8 cellular contexts compared by ENCODE assay signal in the genomic region with DNA sequence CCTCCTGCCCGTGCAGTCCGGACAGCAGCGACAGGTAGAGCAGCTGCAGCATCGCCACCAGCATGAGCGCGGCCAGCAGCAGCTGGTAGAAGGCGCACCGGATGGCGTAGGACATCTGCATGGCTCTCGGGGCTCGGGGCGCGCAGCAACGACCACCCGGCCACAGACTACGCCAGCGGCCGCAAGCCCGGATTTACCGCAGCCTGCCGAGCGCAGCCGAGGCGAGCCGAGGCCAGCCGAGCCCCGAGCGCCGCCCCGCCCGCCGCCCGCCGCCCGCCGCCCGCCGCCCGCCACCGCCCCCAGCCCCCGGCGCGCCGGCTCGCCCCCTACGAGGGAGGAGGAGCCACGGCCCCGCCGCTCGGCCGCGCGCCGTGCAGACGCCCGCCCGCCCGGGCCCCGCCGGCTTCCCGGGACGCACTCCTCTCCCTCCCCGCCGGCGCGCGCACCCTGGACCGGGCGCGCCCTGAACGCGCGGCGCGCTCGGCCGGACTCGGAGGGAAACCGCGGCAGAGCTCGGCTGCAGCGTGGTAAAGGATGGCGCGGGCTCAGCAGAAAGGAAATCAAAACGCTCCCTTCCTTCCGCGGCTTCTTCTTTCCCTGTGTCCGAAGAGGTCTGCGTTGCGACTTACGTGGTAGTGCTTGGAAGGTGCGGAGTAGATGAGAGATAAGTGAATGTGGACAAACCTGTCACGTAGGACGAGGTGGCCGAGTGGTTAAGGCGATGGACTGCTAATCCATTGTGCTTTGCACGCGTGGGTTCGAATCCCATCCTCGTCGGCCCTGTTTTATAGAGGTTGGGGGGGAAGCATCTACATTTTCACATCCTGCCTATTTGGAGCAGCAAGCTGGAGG. TPM values are rescaled to one million over a fixed set of nuclear protein-coding genes. Genes with fewer than 3 reads are reported as not detected.
DNase-seq lines count a peak whose midpoint lies in the region; ATAC-seq and TF ChIP-seq lines count a peak whose summit lies in the region.

A gene (minus strand): TSS at position 205 of the 852 bp plus-strand sequence. CDS start 84 bp downstream, at position 121.

- ATAC-seq in GM18909 (IDR thresholded peaks at IDR 0.05; ENCODE audit: poor library complexity, unreplicated experiment) (peak; percentile 49), esophagus mucosa (peak; percentile 76)

- H3K4me1 ChIP-seq in muscle layer of colon (ENCODE audit: insufficient read depth, low read length), result peaks cover 37% of the 10 kb centered on the region

- H3K36me3 ChIP-seq in muscle layer of colon (ENCODE audit: insufficient read depth, low read length), result no peaks in the 10 kb centered on the region

- peak; percentile 57; the same call in 1 of the 2 replicates for TF ChIP-seq EP300 in Ishikawa (IDR thresholded peaks at IDR 0.05; ENCODE audit: borderline replicate concordance)

- peak; percentile 75 for DNase-seq in 8988T
- DNase-seq in activated T-cell treated with anti-CD3 and anti-CD28 coated beads, Interleukin-2, amount 50 U/mL, for 48 hours, result peak; percentile 93 to 94
- peak; percentile 56 to 62 for DNase-seq in stimulated activated CD8-positive, alpha-beta memory T cell treated with anti-CD3 and anti-CD28 coated beads, Interleukin-4, amount 100 ng/mL, for 4 hours (ENCODE audit: low read depth in 2 of 2, low spot score in 1 of 2)

- no peaks in the 10 kb centered on the region for H3K27me3 ChIP-seq in muscle layer of colon (ENCODE audit: control insufficient read depth in 1 of 2, insufficient read depth in 2 of 2, low read length in 2 of 2)

- peak within 1 kb of the TSS; percentile 75 for H3K9ac ChIP-seq in muscle layer of colon (ENCODE audit: low read length)

- 0 out of 2 replicates have a peak, but pooled peaks have one; percentile 4 for TF ChIP-seq RAD21 in Ishikawa (IDR thresholded peaks at IDR 0.05; ENCODE audit: low read depth)

- H3K27ac ChIP-seq in muscle layer of colon (ENCODE audit: low read depth, low read length), result peak within 1 kb of the TSS; percentile 65

- no peaks in the 10 kb centered on the region for H3K9me3 ChIP-seq in muscle layer of colon (ENCODE audit: low read length)

- peak within 1 kb of the TSS; percentile 77 to 93 for H3K4me3 ChIP-seq in muscle layer of colon (ENCODE audit: low read depth in 1 of 2, low read length in 2 of 2)

TF ChIP-seq in Ishikawa, 13 proteins besides CTCF, POLR2A, EP300 and RAD21 (continues in another document):
- TF ChIP-seq, protein P1, sequence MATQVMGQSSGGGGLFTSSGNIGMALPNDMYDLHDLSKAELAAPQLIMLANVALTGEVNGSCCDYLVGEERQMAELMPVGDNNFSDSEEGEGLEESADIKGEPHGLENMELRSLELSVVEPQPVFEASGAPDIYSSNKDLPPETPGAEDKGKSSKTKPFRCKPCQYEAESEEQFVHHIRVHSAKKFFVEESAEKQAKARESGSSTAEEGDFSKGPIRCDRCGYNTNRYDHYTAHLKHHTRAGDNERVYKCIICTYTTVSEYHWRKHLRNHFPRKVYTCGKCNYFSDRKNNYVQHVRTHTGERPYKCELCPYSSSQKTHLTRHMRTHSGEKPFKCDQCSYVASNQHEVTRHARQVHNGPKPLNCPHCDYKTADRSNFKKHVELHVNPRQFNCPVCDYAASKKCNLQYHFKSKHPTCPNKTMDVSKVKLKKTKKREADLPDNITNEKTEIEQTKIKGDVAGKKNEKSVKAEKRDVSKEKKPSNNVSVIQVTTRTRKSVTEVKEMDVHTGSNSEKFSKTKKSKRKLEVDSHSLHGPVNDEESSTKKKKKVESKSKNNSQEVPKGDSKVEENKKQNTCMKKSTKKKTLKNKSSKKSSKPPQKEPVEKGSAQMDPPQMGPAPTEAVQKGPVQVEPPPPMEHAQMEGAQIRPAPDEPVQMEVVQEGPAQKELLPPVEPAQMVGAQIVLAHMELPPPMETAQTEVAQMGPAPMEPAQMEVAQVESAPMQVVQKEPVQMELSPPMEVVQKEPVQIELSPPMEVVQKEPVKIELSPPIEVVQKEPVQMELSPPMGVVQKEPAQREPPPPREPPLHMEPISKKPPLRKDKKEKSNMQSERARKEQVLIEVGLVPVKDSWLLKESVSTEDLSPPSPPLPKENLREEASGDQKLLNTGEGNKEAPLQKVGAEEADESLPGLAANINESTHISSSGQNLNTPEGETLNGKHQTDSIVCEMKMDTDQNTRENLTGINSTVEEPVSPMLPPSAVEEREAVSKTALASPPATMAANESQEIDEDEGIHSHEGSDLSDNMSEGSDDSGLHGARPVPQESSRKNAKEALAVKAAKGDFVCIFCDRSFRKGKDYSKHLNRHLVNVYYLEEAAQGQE (IDR thresholded peaks at IDR 0.05; ENCODE audit: low read depth), result no peak
- TF ChIP-seq NFIC (IDR thresholded peaks at IDR 0.05) (peak; percentile 58), TAF1 (IDR thresholded peaks at IDR 0.05; ENCODE audit: low read depth) (0 out of 2 replicates have a peak, but pooled peaks have one; percentile 41), FOXM1 (IDR thresholded peaks at IDR 0.05; ENCODE audit: borderline replicate concordance, low read depth) (no peak), CEBPB (IDR thresholded peaks at IDR 0.05) (no peak; the same call in 1 of the 2 replicates), CREB1 (IDR thresholded peaks at IDR 0.05; ENCODE audit: low read depth) (no peak), ZBTB7A (IDR thresholded peaks at IDR 0.05; ENCODE audit: low read depth) (no peak; the same call in 1 of the 2 replicates), YY1 (IDR thresholded peaks at IDR 0.05; ENCODE audit: low read depth) (peak; percentile 72), TEAD4 (IDR thresholded peaks at IDR 0.05) (peak; percentile 96), TCF12 (IDR thresholded peaks at IDR 0.05; ENCODE audit: low read depth) (peak; percentile 50; the same call in 1 of the 2 replicates)
- TF ChIP-seq, protein P2, sequence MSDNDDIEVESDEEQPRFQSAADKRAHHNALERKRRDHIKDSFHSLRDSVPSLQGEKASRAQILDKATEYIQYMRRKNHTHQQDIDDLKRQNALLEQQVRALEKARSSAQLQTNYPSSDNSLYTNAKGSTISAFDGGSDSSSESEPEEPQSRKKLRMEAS (IDR thresholded peaks at IDR 0.05), result peak; percentile 75
- TF ChIP-seq, protein P3, sequence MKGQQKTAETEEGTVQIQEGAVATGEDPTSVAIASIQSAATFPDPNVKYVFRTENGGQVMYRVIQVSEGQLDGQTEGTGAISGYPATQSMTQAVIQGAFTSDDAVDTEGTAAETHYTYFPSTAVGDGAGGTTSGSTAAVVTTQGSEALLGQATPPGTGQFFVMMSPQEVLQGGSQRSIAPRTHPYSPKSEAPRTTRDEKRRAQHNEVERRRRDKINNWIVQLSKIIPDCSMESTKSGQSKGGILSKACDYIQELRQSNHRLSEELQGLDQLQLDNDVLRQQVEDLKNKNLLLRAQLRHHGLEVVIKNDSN (IDR thresholded peaks at IDR 0.05), result peak; percentile 61; the same call in 1 of the 2 replicates

TF ChIP-seq in PFSK-1, 5 proteins besides CTCF, POLR2A, EP300 and RAD21:
- TF ChIP-seq SIN3A (IDR thresholded peaks at IDR 0.05; ENCODE audit: borderline replicate concordance, insufficient read depth, low read length), result no peak
- TF ChIP-seq FOXP2 (optimal IDR thresholded peaks at IDR 0.05; ENCODE audit: borderline replicate concordance, extremely low read depth, extremely low read length, insufficient read depth), result peak; percentile 51
- TF ChIP-seq POLR2AphosphoS5 (IDR thresholded peaks at IDR 0.05; ENCODE audit: low read depth, low read length), result peak; percentile 73
- peak; percentile 35; the same call in 1 of the 2 replicates for TF ChIP-seq TAF1 (IDR thresholded peaks at IDR 0.05; ENCODE audit: borderline replicate concordance, insufficient read depth, low read length)
- TF ChIP-seq, protein P1 (IDR thresholded peaks at IDR 0.05; ENCODE audit: insufficient read depth in 1 of 2, low read depth in 2 of 2, low read length in 2 of 2), result no peak

RNA-seq across cellular contexts. Expression of the gene that starts here (rescaled TPM):
- 42.5 TPM for polyA plus RNA-seq in PFSK-1 (2012; ENCODE audit: insufficient read length, low read depth)
- total RNA-seq in esophagus mucosa, result 3.5 TPM

Comparison
In these comparisons a context has a peak if more than half of its experiments do, and no peak if none do; other contexts are left out.
1. Peak in every context shown above with its lines: DNase-seq, ATAC-seq, H3K4me3 ChIP-seq and H3K27ac ChIP-seq.